In the genomic region with DNA sequence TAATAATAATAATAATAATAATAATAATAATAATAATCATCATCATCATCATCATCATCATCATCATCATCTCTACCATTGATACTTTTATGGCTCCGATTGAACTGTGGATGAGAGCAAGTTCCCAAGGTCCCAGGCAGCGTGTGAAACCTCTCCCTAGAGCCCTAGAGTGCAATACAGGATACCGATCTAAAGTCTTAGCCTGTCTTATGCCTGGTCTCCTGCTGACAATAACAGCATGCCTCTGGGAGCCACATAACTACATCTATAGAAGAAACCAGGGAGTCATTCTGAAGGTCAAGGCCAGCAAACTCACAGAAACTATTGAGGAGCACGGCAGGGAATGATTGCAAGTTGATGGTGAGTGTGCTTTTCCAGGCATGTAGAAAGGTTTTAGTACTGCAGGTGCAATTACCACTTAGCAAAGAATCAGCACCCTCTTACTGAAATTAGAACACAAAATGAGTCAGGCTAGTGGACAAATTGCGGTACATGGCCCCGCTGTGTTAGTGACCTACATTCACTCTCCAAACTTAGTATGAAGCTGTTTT, we compare ENCODE assay signal across 25 cellular contexts.
"Had no signal": no experiment of that assay in that cellular context is flagged by ENCODE, and none has a peak within 500 bp of the region (broad histone marks: within the 10 kb centered on the region; RNA-seq: fewer than 3 reads in every experiment).

No MANE protein-coding gene starts in this region.

- H3K36me3 Mint-ChIP-seq: memory B cell had no signal

- H3K9me3 Mint-ChIP-seq: neural crest cell had no signal

- H3K4me3 ChIP-seq: dorsolateral prefrontal cortex, gastrocnemius medialis, lung, pancreas, smooth muscle cell, suprapubic skin, transverse colon, upper lobe of right lung, uterus had no signal

- DNase-seq: dorsolateral prefrontal cortex; effector CD4-positive, alpha-beta T cell; foreskin fibroblast; gastrocnemius medialis; head of caudate nucleus; kidney; natural killer cell; pancreas; stimulated activated CD4-positive, alpha-beta T cell treated with anti-CD3 and anti-CD28 coated beads, Interleukin-12 subunit alpha, Interleukin-12 subunit beta, amount 100 ng/mL, for 4 hours; stimulated activated CD4-positive, alpha-beta T cell treated with anti-CD3 and anti-CD28 coated beads, Interleukin-1b, Interleukin-23, amount 100 ng/mL, for 48 hours; stimulated activated CD4-positive, alpha-beta T cell treated with anti-CD3 and anti-CD28 coated beads, Interleukin-4, amount 100 ng/mL, for 1 hour; stimulated activated CD8-positive, alpha-beta memory T cell treated with anti-CD3 and anti-CD28 coated beads, Interleukin-4, amount 100 ng/mL, for 48 hours; stimulated activated naive CD4-positive, alpha-beta T cell; stimulated activated naive CD8-positive, alpha-beta T cell treated with anti-CD3 and anti-CD28 coated beads, Interleukin-15, amount 100 ng/mL, for 72 hours; transverse colon; upper lobe of right lung; uterus had no signal

- H3K27ac Mint-ChIP-seq: memory B cell; natural killer cell; stimulated activated naive CD8-positive, alpha-beta T cell treated with anti-CD3 and anti-CD28 coated beads, Interleukin-15, amount 100 ng/mL, for 72 hours had no signal

- H3K9me3 ChIP-seq: gastrocnemius medialis, neutrophil, pancreas, suprapubic skin, transverse colon, upper lobe of right lung, uterus had no signal

- H3K4me1 ChIP-seq: gastrocnemius medialis, pancreas, suprapubic skin, transverse colon, upper lobe of right lung, uterus had no signal

- H3K27me3 Mint-ChIP-seq: memory B cell; stimulated activated naive CD8-positive, alpha-beta T cell treated with anti-CD3 and anti-CD28 coated beads, Interleukin-15, amount 100 ng/mL, for 72 hours had no signal

- H3K27me3 ChIP-seq: dorsolateral prefrontal cortex, gastrocnemius medialis, neutrophil, pancreas, suprapubic skin, transverse colon, upper lobe of right lung, uterus had no signal

- ATAC-seq: gastrocnemius medialis; left lobe of liver; natural killer cell; pancreas; sciatic nerve; stimulated activated naive CD8-positive, alpha-beta T cell treated with anti-CD3 and anti-CD28 coated beads, Interleukin-15, amount 100 ng/mL, for 72 hours; upper lobe of right lung had no signal

- H3K4me2 ChIP-seq: smooth muscle cell had no signal

- H3K27ac ChIP-seq: dorsolateral prefrontal cortex, gastrocnemius medialis, neutrophil, pancreas, suprapubic skin, transverse colon, upper lobe of right lung, uterus had no signal

- H3K4me1 Mint-ChIP-seq: natural killer cell; neural crest cell; stimulated activated naive CD8-positive, alpha-beta T cell treated with anti-CD3 and anti-CD28 coated beads, Interleukin-15, amount 100 ng/mL, for 72 hours had no signal

- H3K36me3 ChIP-seq: gastrocnemius medialis, neutrophil, pancreas, suprapubic skin, transverse colon, upper lobe of right lung, uterus had no signal

- H3K4me3 Mint-ChIP-seq: memory B cell; natural killer cell; neural crest cell; stimulated activated naive CD8-positive, alpha-beta T cell treated with anti-CD3 and anti-CD28 coated beads, Interleukin-15, amount 100 ng/mL, for 72 hours had no signal
